In the genomic region with DNA sequence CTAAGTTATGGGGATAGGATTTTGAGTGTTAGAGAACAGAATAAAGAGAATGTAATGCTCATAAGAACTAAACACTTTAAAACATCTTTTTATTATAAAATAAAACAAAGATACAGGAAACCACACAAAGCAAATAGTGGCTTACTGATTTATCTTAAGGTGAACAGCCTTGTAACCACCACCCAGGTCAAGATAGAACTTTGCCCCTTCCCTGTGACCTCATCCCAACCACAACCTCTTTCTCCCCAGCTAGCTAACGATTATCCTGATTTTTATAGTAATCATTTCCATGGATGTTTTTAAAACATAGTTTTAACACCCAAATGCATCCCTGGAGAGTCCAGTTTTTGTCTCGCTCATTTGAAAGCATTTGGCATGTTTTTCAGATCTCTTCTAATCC, we compare ENCODE assay signal across 33 cellular contexts. TPM values are rescaled to one million over a fixed set of nuclear protein-coding genes. Genes with fewer than 3 reads are reported as not detected.
"Had no signal": no experiment of that assay in that cellular context is flagged by ENCODE, and none has a peak within 500 bp of the region (broad histone marks: within the 10 kb centered on the region; RNA-seq: fewer than 3 reads in every experiment).

No MANE protein-coding gene starts in this region.

- H3K27ac ChIP-seq: heart right ventricle, hepatocyte, lower lobe of right lung, ovary, sigmoid colon, tibial nerve, uterus had no signal

- H2AFZ ChIP-seq: hepatocyte had no signal

- H3K4me1 ChIP-seq: lower lobe of right lung, uterus had no signal

- H3K4me3 ChIP-seq: heart right ventricle, hepatocyte, lower lobe of right lung, ovary, sigmoid colon, smooth muscle cell, tibial nerve, uterus had no signal

- DNase-seq: heart right ventricle; islet precursor cell; left ventricle myocardium superior; lower lobe of right lung; mammary epithelial cell; mesenchymal stem cell; naive B cell; natural killer cell; nephron progenitor cell; ovary; retina; right cardiac atrium; sigmoid colon; stimulated activated CD4-positive, alpha-beta T cell treated with anti-CD3 and anti-CD28 coated beads, Interleukin-1b, Interleukin-23, amount 100 ng/mL, for 48 hours; stimulated activated CD4-positive, alpha-beta T cell treated with anti-CD3 and anti-CD28 coated beads, Interleukin-2, amount 100 ng/mL, for 48 hours; stimulated activated CD4-positive, alpha-beta T cell treated with anti-CD3 and anti-CD28 coated beads, Interleukin-4, amount 100 ng/mL, for 4 hours; stimulated activated CD8-positive, alpha-beta memory T cell treated with anti-CD3 and anti-CD28 coated beads, Interleukin-4, amount 100 ng/mL, for 48 hours; stimulated activated naive CD4-positive, alpha-beta T cell treated with Interleukin-2 at 50 U/mL for 16 hours; stimulated activated naive CD8-positive, alpha-beta T cell treated with anti-CD3 and anti-CD28 coated beads, Interleukin-15, amount 100 ng/mL, for 72 hours; substantia nigra; uterus had no signal

- H3K9me3 ChIP-seq: lower lobe of right lung, ovary, sigmoid colon, tibial nerve, uterus had no signal

- H3K4me2 ChIP-seq: hepatocyte, smooth muscle cell had no signal

- ATAC-seq: heart right ventricle; left lobe of liver; left ventricle myocardium superior; lower lobe of right lung; natural killer cell; right cardiac atrium; stimulated activated naive CD8-positive, alpha-beta T cell treated with anti-CD3 and anti-CD28 coated beads, Interleukin-15, amount 100 ng/mL, for 72 hours had no signal

- H3K36me3 ChIP-seq: heart right ventricle, lower lobe of right lung, ovary, sigmoid colon, tibial nerve, uterus had no signal

- H3K27me3 ChIP-seq: ovary, sigmoid colon, uterus had no signal

- H3K79me2 ChIP-seq: hepatocyte had no signal

RNA-seq across cellular contexts. Expression of a gene that starts 17.0 kb away (rescaled TPM):
- total RNA-seq: heart right ventricle, hepatocyte, kidney epithelial cell, left lobe of liver, left ventricle myocardium superior, mammary epithelial cell, mesothelial cell of epicardium, mononuclear cell, natural killer cell, omental fat pad, ovary, progenitor cell of endocrine pancreas, pulmonary artery endothelial cell, right cardiac atrium, sigmoid colon, smooth muscle cell, temporal lobe, tibial nerve, ureter, uterus had no signal
- polyA plus RNA-seq: heart right ventricle, hepatocyte, mammary epithelial cell, ovary, right cardiac atrium, sigmoid colon, smooth muscle cell had no signal
